In genomic region chr13:66556306-66556705, GRCh38 we compare ENCODE assay signal across 14 cellular contexts.
DNase-seq lines count a peak whose midpoint lies in the region; ATAC-seq, FAIRE-seq and TF ChIP-seq lines count a peak whose summit lies in the region.
"Had no signal": no experiment of that assay in that cellular context is flagged by ENCODE, and none has a peak within 500 bp of the region (broad histone marks: within the 10 kb centered on the region; RNA-seq: fewer than 3 reads in every experiment).

No MANE protein-coding gene starts in this region.

- H3K18ac ChIP-seq in mesenchymal stem cell (ENCODE audit: low read depth in 1 of 2, low read length in 2 of 2), result no peak overlapping the region

- no peak overlapping the region for H3K14ac ChIP-seq in mesenchymal stem cell (ENCODE audit: low read length in 2 of 2)

- no peaks in the 10 kb centered on the region for H3K36me3 Mint-ChIP-seq in activated T-helper 17 cell treated with anti-CD3 and anti-CD28 coated beads, Interleukin-2, amount 50 U/mL, for 72 hours (ENCODE audit: low read depth)
- H3K36me3 Mint-ChIP-seq: CD8-positive, alpha-beta T cell had no signal

- 0 out of 2 replicates have a peak, but pooled peaks cover 4% of the 10 kb centered on the region for H3F3A ChIP-seq in OCI-LY1 (ENCODE audit: insufficient read depth, low read length)

- H2BK12ac ChIP-seq in mesenchymal stem cell (ENCODE audit: low read length in 2 of 2), result no peak overlapping the region

- H3K27me3 ChIP-seq in BJ (ENCODE audit: control insufficient read depth, insufficient read depth, low read length), result no peaks in the 10 kb centered on the region
- no peaks in the 10 kb centered on the region for H3K27me3 ChIP-seq in OCI-LY1 (ENCODE audit: insufficient read depth, low read length)
- H3K27me3 ChIP-seq in mesenchymal stem cell (ENCODE audit: control insufficient read depth in 1 of 2, insufficient read depth in 1 of 2, low read length in 2 of 2), result no peaks in the 10 kb centered on the region
- no peaks in the 10 kb centered on the region for H3K27me3 ChIP-seq in pancreas
- H3K27me3 ChIP-seq: BE2C had no signal

- H3K4me3 ChIP-seq in BJ (ENCODE audit: low read depth, low read length) (no peak overlapping the region), OCI-LY1 (ENCODE audit: low read depth, low read length, poor library complexity, severe bottlenecking) (no peak overlapping the region), mesenchymal stem cell (ENCODE audit: insufficient read depth in 1 of 2, low read depth in 1 of 2, low read length in 2 of 2) (no peak overlapping the region), pancreas (no peak overlapping the region)
- H3K4me3 ChIP-seq: HAP-1 had no signal

- H2AFZ ChIP-seq in OCI-LY1 (ENCODE audit: low read length) (peak overlapping the region; percentile 45), mesenchymal stem cell (ENCODE audit: low read depth, low read length) (no peak overlapping the region)

- no peak overlapping the region for H3K4me2 ChIP-seq in OCI-LY1 (ENCODE audit: low read length)
- no peak overlapping the region for H3K4me2 ChIP-seq in mesenchymal stem cell (ENCODE audit: low read length, poor library complexity, severe bottlenecking)

- TF ChIP-seq CTCF in BJ (IDR thresholded peaks at IDR 0.05; ENCODE audit: insufficient read depth, low read depth, low read length), result no peak
- TF ChIP-seq CTCF in OCI-LY1 (IDR thresholded peaks at IDR 0.05; ENCODE audit: low read length), result no peak
- no peak for TF ChIP-seq CTCF in pancreas (IDR thresholded peaks at IDR 0.05)

- no peak for FAIRE-seq in pancreas (lab: Jason Lieb, UNC)

- H3K79me1 ChIP-seq in mesenchymal stem cell (replicated peaks; ENCODE audit: low read length, poor library complexity, severe bottlenecking), result no peaks in the 10 kb centered on the region

- no peak overlapping the region for H4K8ac ChIP-seq in mesenchymal stem cell (ENCODE audit: low read length)

- no peak overlapping the region for H3K23ac ChIP-seq in mesenchymal stem cell (ENCODE audit: low read length in 2 of 2)

- H3K27me3 Mint-ChIP-seq in activated T-helper 17 cell treated with anti-CD3 and anti-CD28 coated beads, Interleukin-2, amount 50 U/mL, for 72 hours, result no peaks in the 10 kb centered on the region

- no peak overlapping the region for H2BK120ac ChIP-seq in mesenchymal stem cell (ENCODE audit: low read depth, low read length)

- H3K4ac ChIP-seq in mesenchymal stem cell (ENCODE audit: low read depth in 1 of 2, low read length in 2 of 2), result no peak overlapping the region

- H3K36me3 ChIP-seq in BJ (ENCODE audit: control insufficient read depth, insufficient read depth, low read length) (no peaks in the 10 kb centered on the region), OCI-LY1 (ENCODE audit: insufficient read depth, low read length) (no peaks in the 10 kb centered on the region), mesenchymal stem cell (ENCODE audit: control insufficient read depth in 1 of 2, insufficient read depth in 2 of 2, low read depth in 1 of 2, low read length in 2 of 2) (no peaks in the 10 kb centered on the region), pancreas (no peaks in the 10 kb centered on the region)
- H3K36me3 ChIP-seq: BE2C, HAP-1 had no signal

- DNase-seq in BJ (ENCODE audit: low read depth) (peak; percentile 34), fibroblast of gingiva (ENCODE audit: low read depth) (peak; percentile 49), mesenchymal stem cell (peak; percentile 42), pancreas (no peak), HuH-7 (ENCODE audit: low spot score) (no peak)
- DNase-seq: BE2C; CD8-positive, alpha-beta T cell; KBM-7; NCI-H1092; NCI-H187 treated with DMSO at 0.1 percent for 48 hours; NCI-H446 had no signal

- no peak overlapping the region for H3K4me3 Mint-ChIP-seq in activated T-helper 17 cell treated with anti-CD3 and anti-CD28 coated beads, Interleukin-2, amount 50 U/mL, for 72 hours
- H3K4me3 Mint-ChIP-seq: CD8-positive, alpha-beta T cell had no signal

- no peaks in the 10 kb centered on the region for H3K9me2 ChIP-seq in OCI-LY1 (ENCODE audit: low read depth, low read length)

- no peak overlapping the region for H3K27ac Mint-ChIP-seq in activated T-helper 17 cell treated with anti-CD3 and anti-CD28 coated beads, Interleukin-2, amount 50 U/mL, for 72 hours
- H3K27ac Mint-ChIP-seq: CD8-positive, alpha-beta T cell had no signal

- H2BK15ac ChIP-seq in mesenchymal stem cell (ENCODE audit: low read depth, poor library complexity, severe bottlenecking), result no peak overlapping the region

- H3K27ac ChIP-seq in OCI-LY1 (ENCODE audit: low read depth, low read length, poor library complexity, severe bottlenecking), result no peak overlapping the region
- no peak overlapping the region for H3K27ac ChIP-seq in mesenchymal stem cell (ENCODE audit: low read length, poor library complexity, severe bottlenecking)
- no peak overlapping the region for H3K27ac ChIP-seq in pancreas

- CTCF ChIA-PET in BJ (lab: Yijun Ruan, JAX), result no interaction called here

- no peak overlapping the region for H4K91ac ChIP-seq in mesenchymal stem cell (ENCODE audit: low read length)

- H3K4me1 ChIP-seq in OCI-LY1 (ENCODE audit: insufficient read depth, low read length, severe bottlenecking), result peaks cover 26% of the 10 kb centered on the region
- no peaks in the 10 kb centered on the region for H3K4me1 ChIP-seq in mesenchymal stem cell (ENCODE audit: control insufficient read depth, insufficient read depth, low read depth, low read length)
- H3K4me1 ChIP-seq in pancreas, result no peaks in the 10 kb centered on the region
- H3K4me1 ChIP-seq: BE2C had no signal

- no peak for ATAC-seq in pancreas
- ATAC-seq in activated T-helper 17 cell treated with anti-CD3 and anti-CD28 coated beads, Interleukin-2, amount 50 U/mL, for 72 hours (replicated peaks), result no peak
- ATAC-seq: CD8-positive, alpha-beta T cell had no signal

- no peaks in the 10 kb centered on the region for H3K79me2 ChIP-seq in OCI-LY1 (ENCODE audit: insufficient read depth, low read length)

- no peaks in the 10 kb centered on the region for H3K4me1 Mint-ChIP-seq in activated T-helper 17 cell treated with anti-CD3 and anti-CD28 coated beads, Interleukin-2, amount 50 U/mL, for 72 hours

- H3K9me3 Mint-ChIP-seq in activated T-helper 17 cell treated with anti-CD3 and anti-CD28 coated beads, Interleukin-2, amount 50 U/mL, for 72 hours, result peaks cover 4% of the 10 kb centered on the region

- intact Hi-C loops in pancreas (cut with DNase I), result no loop called here

- H2BK5ac ChIP-seq in mesenchymal stem cell (ENCODE audit: low read depth, low read length, poor library complexity, severe bottlenecking), result no peak overlapping the region

- no peak overlapping the region for H2AK5ac ChIP-seq in mesenchymal stem cell (ENCODE audit: low read length, severe bottlenecking)

- POLR2A ChIA-PET in BJ (lab: Charles Lee), result no interaction called here

- no peaks in the 10 kb centered on the region for H4K20me1 ChIP-seq in OCI-LY1 (ENCODE audit: insufficient read depth, low read length)

- H3K9ac ChIP-seq in OCI-LY1 (ENCODE audit: low read length) (no peak overlapping the region), mesenchymal stem cell (ENCODE audit: low read length) (no peak overlapping the region)

- H3K9me3 ChIP-seq in OCI-LY1 (ENCODE audit: low read length), result peaks cover 16% of the 10 kb centered on the region; the same call in 1 of the 2 replicates
- H3K9me3 ChIP-seq in mesenchymal stem cell (ENCODE audit: control insufficient read depth, low read length), result no peaks in the 10 kb centered on the region
- H3K9me3 ChIP-seq in pancreas, result no peaks in the 10 kb centered on the region
- H3K9me3 ChIP-seq: BE2C, HAP-1 had no signal

Comparison
In these comparisons a context has a peak if more than half of its experiments do, and no peak if none do; other contexts are left out.
1. DNase-seq: peak in BJ (single experiment), fibroblast of gingiva (single experiment) and mesenchymal stem cell (single experiment); none in pancreas (0 of 6) and HuH-7 (single experiment).